Comparison of ENCODE assay signal across 8 cellular contexts in genomic region chr2:74507145-74507925, GRCh38. TPM values are rescaled to one million over a fixed set of nuclear protein-coding genes. Genes with fewer than 3 reads are reported as not detected.
DNase-seq lines count a peak whose midpoint lies in the region; ATAC-seq and TF ChIP-seq lines count a peak whose summit lies in the region.

Gene PCGF1 (minus strand): TSS chr2:74507695. CDS start chr2:74507668, 27 bp downstream.

- WGBS in transverse colon (ENCODE audit: low coverage in 1 of 2), 2 donors: 0 to 2% methylated on average over 2 to 47 of the region's 56 CpGs

- TF ChIP-seq POLR2A in transverse colon (IDR thresholded peaks at IDR 0.05): peak; percentile 75

- H2AFZ ChIP-seq in parathyroid adenoma: peak within 1 kb of the TSS; percentile 99

- TF ChIP-seq CTCF in GM12873 (IDR thresholded peaks at IDR 0.05; ENCODE audit: insufficient read depth, low read depth, low read length, missing control alignments) (peak; percentile 66), parathyroid adenoma (IDR thresholded peaks at IDR 0.05) (peak; percentile 24), transverse colon (IDR thresholded peaks at IDR 0.05) (peak; percentile 12 to 50 (median 25))

- peak within 1 kb of the TSS; percentile 89 for H3K4me2 ChIP-seq in parathyroid adenoma (ENCODE audit: low read length)

- DNase-seq in NCI-H1417 (lab: John Stamatoyannopoulos, UW): peak; percentile 94 to 100 (median 100)
- peak; percentile 91 to 95 for DNase-seq in SW 1271 (lab: John Stamatoyannopoulos, UW)
- DNase-seq in activated naive CD8-positive, alpha-beta T cell treated with anti-CD3 and anti-CD28 coated beads, Interleukin-2, amount 50 U/mL, for 16 hours (ENCODE audit: low read depth, low spot score): peak; percentile 98
- DNase-seq in Right ventricle myocardium superior: peak; percentile 100
- DNase-seq in transverse colon: peak; percentile 100

- H3K9ac ChIP-seq in parathyroid adenoma: peak within 1 kb of the TSS; percentile 70

- H3K27me3 ChIP-seq in parathyroid adenoma (ENCODE audit: control insufficient read depth, insufficient read depth, low read length) (no peaks in the 10 kb centered on the region), transverse colon (peaks cover 41% of the 10 kb centered on the region)

- in situ Hi-C loops in transverse colon (cut with MboI; ENCODE audit: low pct_ligation_motif_present in 1 of 4, low pct_unique_long_range_greater_than_20kb in 1 of 4, low sequenced_read_pairs in 3 of 4): no loop called here

- ATAC-seq in HG02759 (IDR thresholded peaks at IDR 0.05; ENCODE audit: unreplicated experiment) (peak; percentile 86), Right ventricle myocardium superior (ENCODE audit: poor library complexity) (peak; percentile 97)

- H3K27ac ChIP-seq in parathyroid adenoma (peak within 1 kb of the TSS; percentile 98), transverse colon (peak within 1 kb of the TSS; percentile 90 to 98 (median 92))

- H3K9me3 ChIP-seq in parathyroid adenoma (ENCODE audit: control insufficient read depth, low read length) (no peaks in the 10 kb centered on the region), transverse colon (no peaks in the 10 kb centered on the region)

- H3K79me2 ChIP-seq in parathyroid adenoma: peaks cover 4% of the 10 kb centered on the region

- intact Hi-C loops in Right ventricle myocardium superior (cut with DNase I): no loop called here
- intact Hi-C loops in transverse colon (cut with DNase I; ENCODE audit: low total_unique reads): loop anchor here (2.0 kb wide), 1 partner anchor 23 kb away; no protein-coding TSS in a partner anchor

- H3K4me1 ChIP-seq in parathyroid adenoma: peaks cover 17% of the 10 kb centered on the region
- H3K4me1 ChIP-seq in transverse colon: peaks cover 12 to 44% (median 36%) of the 10 kb centered on the region in 4 donors

- no peaks in the 10 kb centered on the region for H3K36me3 ChIP-seq in parathyroid adenoma (ENCODE audit: control insufficient read depth, insufficient read depth, low read length)
- no peaks in the 10 kb centered on the region for H3K36me3 ChIP-seq in transverse colon

- peak within 1 kb of the TSS; percentile 91 for H3K4me3 ChIP-seq in parathyroid adenoma (ENCODE audit: low read depth, low read length)
- H3K4me3 ChIP-seq in transverse colon: peak within 1 kb of the TSS; percentile 44 to 81 (median 67)

- no peak for TF ChIP-seq EP300 in transverse colon (IDR thresholded peaks at IDR 0.05; ENCODE audit: low read depth)

RNA-seq across cellular contexts. Expression of gene PCGF1, which starts in this region (rescaled TPM):
- total RNA-seq in Right ventricle myocardium superior: 20.3 TPM
- 10 to 100 TPM in 3 of 4 donors, 1 to 10 TPM in 1; 3.7 to 23.9 (median 19.3) TPM for total RNA-seq in transverse colon

Comparison
In these comparisons a context has a peak if more than half of its experiments do, and no peak if none do; other contexts are left out.
1. Peak in every context shown above with its lines: DNase-seq, ATAC-seq, H3K4me3 ChIP-seq and H3K27ac ChIP-seq.